In the genomic region with DNA sequence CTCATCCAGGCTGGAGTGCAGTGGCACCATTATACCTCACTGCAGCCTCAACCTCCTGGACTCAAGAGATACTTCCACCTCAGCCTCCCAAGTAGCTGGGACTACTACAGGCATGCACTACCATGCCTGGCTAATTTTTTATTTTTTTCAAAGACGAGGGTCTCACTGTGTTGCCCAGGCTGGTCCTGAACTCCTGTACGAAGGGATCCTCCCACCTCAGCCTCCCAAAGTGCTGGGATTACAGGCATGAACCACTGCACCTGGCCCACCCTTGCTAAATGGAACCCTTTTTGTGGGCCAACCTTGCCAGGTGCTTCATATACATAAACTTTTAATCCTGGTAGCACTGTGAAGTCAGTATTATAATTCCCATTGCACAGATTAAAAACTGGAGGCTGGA, we compare ENCODE assay signal across 9 cellular contexts. TPM values are rescaled to one million over a fixed set of nuclear protein-coding genes. Genes with fewer than 3 reads are reported as not detected.
A peak's percentile ranks its signal among the peaks of the same experiment; 100 is the strongest.
DNase-seq lines count a peak whose midpoint lies in the region; ATAC-seq and TF ChIP-seq lines count a peak whose summit lies in the region.
"Had no signal": no experiment of that assay in that cellular context is flagged by ENCODE, and none has a peak within 500 bp of the region (broad histone marks: within the 10 kb centered on the region; RNA-seq: fewer than 3 reads in every experiment).

No MANE protein-coding gene starts in this region.

- peak overlapping the region; percentile 96 for H3K27ac Mint-ChIP-seq in Caco-2 (ENCODE audit: unreplicated experiment)

- BruUV-seq in Caco-2 (replicated peaks; lab: Mats Ljungman, UMichigan) (no TSS peak), PC-9 (replicated peaks; lab: Mats Ljungman, UMichigan) (no TSS peak)

- ATAC-seq in HG02678 (IDR thresholded peaks at IDR 0.05; ENCODE audit: unreplicated experiment) = no peak

- H3K4me2 ChIP-seq in PC-9 (peak overlapping the region; percentile 85), parathyroid adenoma (ENCODE audit: low read length) (peak overlapping the region; percentile 73)

- no peak overlapping the region for H3K9ac ChIP-seq in parathyroid adenoma

- no peaks in the 10 kb centered on the region for H3K9me3 Mint-ChIP-seq in Caco-2 (ENCODE audit: unreplicated experiment)

- no peak overlapping the region for H2AFZ ChIP-seq in PC-9
- no peak overlapping the region for H2AFZ ChIP-seq in parathyroid adenoma

- peaks cover 17% of the 10 kb centered on the region for H3K4me1 Mint-ChIP-seq in Caco-2 (ENCODE audit: low read depth, unreplicated experiment)

- no peaks in the 10 kb centered on the region for H3K9me2 ChIP-seq in PC-9 (ENCODE audit: insufficient read depth)

- H3K36me3 Mint-ChIP-seq in Caco-2 (ENCODE audit: insufficient read depth, unreplicated experiment) = peaks cover 23% of the 10 kb centered on the region

- no peaks in the 10 kb centered on the region for H4K20me1 ChIP-seq in PC-9 (ENCODE audit: insufficient read depth)

- H3K27me3 ChIP-seq in Caco-2 (replicated peaks; ENCODE audit: control insufficient read depth, insufficient read depth, low read length) (no peaks in the 10 kb centered on the region), PC-9 (ENCODE audit: insufficient read depth, low read depth) (no peaks in the 10 kb centered on the region), parathyroid adenoma (ENCODE audit: control insufficient read depth, insufficient read depth, low read length) (no peaks in the 10 kb centered on the region)

- H3K27me3 Mint-ChIP-seq in Caco-2 (ENCODE audit: insufficient read depth, unreplicated experiment) = no peaks in the 10 kb centered on the region

- H3K9me3 ChIP-seq in Caco-2 = no peaks in the 10 kb centered on the region
- H3K9me3 ChIP-seq in PC-9 (ENCODE audit: insufficient read depth, low read depth) = no peaks in the 10 kb centered on the region
- no peaks in the 10 kb centered on the region for H3K9me3 ChIP-seq in parathyroid adenoma (ENCODE audit: control insufficient read depth, low read length)

- H3K27ac ChIP-seq in PC-9 (no peak overlapping the region), parathyroid adenoma (no peak overlapping the region)

- no peak for DNase-seq in Caco-2
- DNase-seq in PC-9 = no peak
- no peak for DNase-seq in epithelial cell of esophagus (ENCODE audit: low read depth)
- DNase-seq in NCI-H1092 (lab: John Stamatoyannopoulos, UW) = no peak
- DNase-seq in GM19240 (ENCODE audit: insufficient read length, low spot score) = no peak
- DNase-seq in NCI-H2107 treated with DMSO at 0.1 percent for 48 hours (lab: John Stamatoyannopoulos, UW; ENCODE audit: unreplicated experiment) = no peak
- DNase-seq: activated effector memory CD4-positive, alpha-beta T cell treated with anti-CD3 and anti-CD28 coated beads, Interleukin-2, amount 50 U/mL, for 16 hours had no signal

- H3K4me1 ChIP-seq in Caco-2 = peaks cover 18% of the 10 kb centered on the region; the same call in 1 of the 2 replicates
- H3K4me1 ChIP-seq in PC-9 (replicated peaks; ENCODE audit: insufficient read depth) = peaks cover 18% of the 10 kb centered on the region; the same call in 1 of the 2 replicates
- no peaks in the 10 kb centered on the region for H3K4me1 ChIP-seq in parathyroid adenoma

- peak overlapping the region; percentile 86 for H3K4me3 Mint-ChIP-seq in Caco-2 (ENCODE audit: unreplicated experiment)

- intact Hi-C loops in Caco-2 (cut with micrococcal nuclease; ENCODE audit: unreplicated experiment) = loop anchor here (2.0 kb wide), 1 partner anchor 41 kb away; a partner anchor contains a TSS
- intact Hi-C loops in PC-9 (cut with micrococcal nuclease; ENCODE audit: unreplicated experiment) = loop anchor here (2.0 kb wide), 1 partner anchor 41 kb away; a partner anchor contains a TSS

- POLR2A ChIA-PET in Caco-2 (lab: Charles Lee) (no interaction called here), PC-9 (lab: Charles Lee; ENCODE audit: unreplicated experiment) (no interaction called here)

- H3K36me3 ChIP-seq in Caco-2 (ENCODE audit: control insufficient read depth, insufficient read depth, low read length) (peaks cover 3% of the 10 kb centered on the region; the same call in 1 of the 2 replicates), PC-9 (ENCODE audit: low read depth) (no peaks in the 10 kb centered on the region), parathyroid adenoma (ENCODE audit: control insufficient read depth, insufficient read depth, low read length) (no peaks in the 10 kb centered on the region)

- TF ChIP-seq CTCF in Caco-2 (IDR thresholded peaks at IDR 0.05; ENCODE audit: insufficient read depth in 1 of 2, low read depth in 1 of 2, low read length in 1 of 2, severe bottlenecking in 1 of 2, unreplicated experiment in 1 of 2) = no peak
- TF ChIP-seq CTCF in PC-9 (conservative IDR thresholded peaks at IDR 0.05) = no peak
- no peak for TF ChIP-seq CTCF in epithelial cell of esophagus (IDR thresholded peaks at IDR 0.05; ENCODE audit: insufficient read depth, low read depth, low read length, missing control alignments)
- no peak for TF ChIP-seq CTCF in parathyroid adenoma (IDR thresholded peaks at IDR 0.05)

- H3K4me3 ChIP-seq in Caco-2 (ENCODE audit: low read depth, low read length) (peak overlapping the region; percentile 92), PC-9 (peak overlapping the region; percentile 63; the same call in 1 of the 2 replicates), epithelial cell of esophagus (ENCODE audit: low read length) (peak overlapping the region; percentile 86), parathyroid adenoma (ENCODE audit: low read depth, low read length) (peak overlapping the region; percentile 94)

- H3K79me2 ChIP-seq in PC-9 (ENCODE audit: low read depth) (peaks cover 16% of the 10 kb centered on the region), parathyroid adenoma (peaks cover 4% of the 10 kb centered on the region)

- CTCF ChIA-PET in Caco-2 (lab: Charles Lee) (no interaction called here), PC-9 (lab: Charles Lee) (interaction anchor here (0.7 kb wide), 1 partner anchor 757 kb away, joined by 11 read pairs; no protein-coding TSS in a partner anchor)

- H3F3A ChIP-seq in PC-9 (ENCODE audit: insufficient read depth, low read depth) = no peaks in the 10 kb centered on the region

RNA-seq across cellular contexts. Expression of a gene that starts 1.0 kb away (rescaled TPM):
- total RNA-seq in Caco-2 (2022) (76.9 and 82.5 TPM in 2 replicates), PC-9 (2021) (77.2 and 85.4 TPM in 2 replicates)

RNA-seq across cellular contexts. Expression of a gene that starts 41.7 kb away (rescaled TPM):
- total RNA-seq in Caco-2 (2022) (12.5 and 13.2 TPM in 2 replicates), PC-9 (2021) (7.7 and 8.8 TPM in 2 replicates)
